In the genomic region with DNA sequence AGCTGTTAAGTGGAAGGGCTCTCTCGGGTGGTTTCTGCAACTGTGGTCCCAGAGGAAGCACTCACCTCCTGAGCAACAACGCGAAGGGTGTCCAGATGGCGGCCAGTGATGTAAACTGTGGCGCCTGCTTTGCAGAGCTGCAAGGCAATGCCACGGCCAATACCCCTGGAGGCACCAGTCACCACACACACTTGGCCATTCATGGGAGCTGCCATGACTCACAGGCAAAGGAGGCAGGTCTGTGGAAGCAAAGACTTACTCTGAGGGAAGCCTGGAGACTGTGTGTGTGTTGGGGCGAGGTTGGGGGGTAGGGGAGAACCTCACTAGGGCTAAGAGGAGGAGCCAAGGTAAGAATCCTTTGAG, we compare ENCODE assay signal across 8 cellular contexts. TPM values are rescaled to one million over a fixed set of nuclear protein-coding genes. Genes with fewer than 3 reads are reported as not detected.
DNase-seq lines count a peak whose midpoint lies in the region; ATAC-seq, FAIRE-seq and TF ChIP-seq lines count a peak whose summit lies in the region.

No MANE protein-coding gene starts in this region.

- peak overlapping the region; percentile 76; the same call in 1 of the 2 replicates for H3K27ac ChIP-seq in BLaER1
- peak overlapping the region; percentile 42 for H3K27ac ChIP-seq in SU-DHL-6 (ENCODE audit: low read depth, low read length)
- H3K27ac ChIP-seq in fibroblast of lung (ENCODE audit: insufficient read depth, low read length): peak overlapping the region; percentile 88

- H2AFZ ChIP-seq in SU-DHL-6 (ENCODE audit: low read depth, low read length, severe bottlenecking) (no peak overlapping the region), fibroblast of lung (ENCODE audit: low read length) (peak overlapping the region; percentile 98)

- H3K27me3 ChIP-seq in BLaER1 (no peaks in the 10 kb centered on the region), SU-DHL-6 (ENCODE audit: low read length) (no peaks in the 10 kb centered on the region), fibroblast of lung (ENCODE audit: control insufficient read depth, insufficient read depth, low read length) (no peaks in the 10 kb centered on the region)

- H3K9me3 ChIP-seq in BLaER1 (no peaks in the 10 kb centered on the region), SU-DHL-6 (ENCODE audit: insufficient read depth, low read length) (no peaks in the 10 kb centered on the region), fibroblast of lung (ENCODE audit: control insufficient read depth, insufficient read depth, low read depth, low read length) (no peaks in the 10 kb centered on the region)

- ATAC-seq in omental fat pad (ENCODE audit: low FRiP score) (peak; percentile 14), GM21723 (IDR thresholded peaks at IDR 0.05; ENCODE audit: unreplicated experiment) (no peak), HG02938 (IDR thresholded peaks at IDR 0.05; ENCODE audit: unreplicated experiment) (no peak)

- H3K4me1 ChIP-seq in BLaER1: peaks cover 53% of the 10 kb centered on the region
- peaks cover 10% of the 10 kb centered on the region for H3K4me1 ChIP-seq in fibroblast of lung (ENCODE audit: control insufficient read depth, extremely low read depth, insufficient read depth, low read length)

- H3K4me2 ChIP-seq in BLaER1 (peak overlapping the region; percentile 99), SU-DHL-6 (ENCODE audit: low read depth, low read length, poor library complexity, severe bottlenecking) (peak overlapping the region; percentile 84), fibroblast of lung (ENCODE audit: extremely low read depth, insufficient read depth, low read length) (peak overlapping the region; percentile 98)

- H3K9me2 ChIP-seq in SU-DHL-6 (replicated peaks; ENCODE audit: insufficient read depth, low read length): no peaks in the 10 kb centered on the region

- H4K20me1 ChIP-seq in BLaER1: peaks cover 25% of the 10 kb centered on the region
- H4K20me1 ChIP-seq in SU-DHL-6 (ENCODE audit: low read depth, low read length): no peaks in the 10 kb centered on the region
- H4K20me1 ChIP-seq in fibroblast of lung (ENCODE audit: control insufficient read depth, extremely low read depth, insufficient read depth, low read length): no peaks in the 10 kb centered on the region

- H3K36me3 ChIP-seq in BLaER1: peaks cover 44% of the 10 kb centered on the region
- peaks cover 2% of the 10 kb centered on the region; the same call in 1 of the 2 replicates for H3K36me3 ChIP-seq in SU-DHL-6 (ENCODE audit: low read length)
- peaks cover 20% of the 10 kb centered on the region for H3K36me3 ChIP-seq in fibroblast of lung (ENCODE audit: control insufficient read depth, insufficient read depth, low read length)

- FAIRE-seq in H54 (lab: Jason Lieb, UNC): no peak

- H3K9ac ChIP-seq in BLaER1 (peak overlapping the region; percentile 88), SU-DHL-6 (ENCODE audit: low read length) (peak overlapping the region; percentile 89), fibroblast of lung (ENCODE audit: insufficient read depth, low read length) (no peak overlapping the region)

- TF ChIP-seq CTCF in SU-DHL-6 (IDR thresholded peaks at IDR 0.05; ENCODE audit: insufficient read depth, low read length, poor library complexity, severe bottlenecking) (no peak), fibroblast of lung (conservative IDR thresholded peaks at IDR 0.05 in 1 of 2, IDR thresholded peaks at IDR 0.05 in 1 of 2; ENCODE audit: low read depth in 1 of 2, low read length in 2 of 2) (no peak), omental fat pad (IDR thresholded peaks at IDR 0.05) (no peak)

- H3K4me3 ChIP-seq in BLaER1 (peak overlapping the region; percentile 87), SU-DHL-6 (ENCODE audit: insufficient read depth, low read length, poor library complexity, severe bottlenecking) (peak overlapping the region; percentile 88), fibroblast of lung (replicated peaks in 1 of 4; ENCODE audit: control extremely low read depth in 1 of 4, insufficient read depth in 1 of 4, low read depth in 3 of 4, low read length in 4 of 4) (peak overlapping the region; percentile 95 to 99 (median 96))

- H3K79me2 ChIP-seq in SU-DHL-6 (ENCODE audit: insufficient read depth, low read length) (peaks cover 19% of the 10 kb centered on the region), fibroblast of lung (ENCODE audit: control insufficient read depth, insufficient read depth, low read length) (peaks cover 11% of the 10 kb centered on the region)

- no peak for TF ChIP-seq POLR2A in H54 (IDR thresholded peaks at IDR 0.05; ENCODE audit: low read depth, low read length)

- DNase-seq in H54 (ENCODE audit: insufficient read length, low spot score) (peak; percentile 79), fibroblast of lung (ENCODE audit: low read depth in 2 of 2) (peak; percentile 20 to 82), omental fat pad (ENCODE audit: low spot score) (no peak), NCI-H345 (lab: John Stamatoyannopoulos, UW) (no peak)

- H3F3A ChIP-seq in SU-DHL-6 (ENCODE audit: insufficient read depth): peaks cover 14% of the 10 kb centered on the region

RNA-seq across cellular contexts. Expression of a gene that starts 0.7 kb away (rescaled TPM):
- 6.9 and 10.7 TPM in 2 replicates for total RNA-seq in fibroblast of lung
- polyA plus RNA-seq in fibroblast of lung: 21.0 and 24.5 TPM in 2 replicates
- polyA plus RNA-seq in fibroblast of lung (2012): 18.4 and 25.8 TPM in 2 replicates
- polyA minus RNA-seq in fibroblast of lung (ENCODE audit: low replicate concordance): 51.8 and 65.5 TPM in 2 replicates
- 10 to 100 TPM; 14.3 to 42.5 (median 23.7) TPM for total RNA-seq in omental fat pad

RNA-seq across cellular contexts. Expression of a gene that starts 0.8 kb away (rescaled TPM):
- total RNA-seq in fibroblast of lung (16.2 and 16.7 TPM in 2 replicates), omental fat pad (10 to 100 TPM; 13.9 to 22.2 (median 17.8) TPM)
- 8.0 and 13.5 TPM in 2 replicates for polyA plus RNA-seq in fibroblast of lung
- polyA plus RNA-seq in fibroblast of lung (2012): 12.3 and 17.9 TPM in 2 replicates
- polyA minus RNA-seq in fibroblast of lung (ENCODE audit: low replicate concordance): 38.0 and 69.5 TPM in 2 replicates

RNA-seq across cellular contexts. Expression of a gene that starts 8.9 kb away (rescaled TPM):
- total RNA-seq in fibroblast of lung (0.33 and 0.51 TPM in 2 replicates), omental fat pad (10 to 100 TPM in 3 of 4 donors, 1 to 10 TPM in 1; 9.1 to 23.8 (median 14.3) TPM)
- 0.35 and 0.42 TPM in 2 replicates for polyA plus RNA-seq in fibroblast of lung
- polyA plus RNA-seq in fibroblast of lung (2012): 0.31 and 0.58 TPM in 2 replicates
- polyA minus RNA-seq in fibroblast of lung (ENCODE audit: low replicate concordance): not detected in 2 replicates

RNA-seq across cellular contexts. Expression of a gene that starts 11.1 kb away (rescaled TPM):
- total RNA-seq in fibroblast of lung (1.3 and 1.8 TPM in 2 replicates), omental fat pad (1 to 10 TPM; 4.7 to 9.0 (median 7.9) TPM)
- polyA plus RNA-seq in fibroblast of lung: 0.23 and 0.28 TPM in 2 replicates
- 0.23 and 0.31 TPM in 2 replicates for polyA plus RNA-seq in fibroblast of lung (2012)
- 0.82 and 2.8 TPM in 2 replicates for polyA minus RNA-seq in fibroblast of lung (ENCODE audit: low replicate concordance)

RNA-seq across cellular contexts. Expression of a gene that starts 12.4 kb away (rescaled TPM):
- 0.66 and 1.0 TPM in 2 replicates for total RNA-seq in fibroblast of lung
- polyA plus RNA-seq in fibroblast of lung: 0.49 and 0.62 TPM in 2 replicates
- 0.40 and 1.1 TPM in 2 replicates for polyA plus RNA-seq in fibroblast of lung (2012)
- 0.39 and 1.2 TPM in 2 replicates for polyA minus RNA-seq in fibroblast of lung (ENCODE audit: low replicate concordance)
- 10 to 100 TPM in 3 of 4 donors, 1 to 10 TPM in 1; 5.0 to 16.7 (median 12.6) TPM for total RNA-seq in omental fat pad

Comparison
In these comparisons a context has a peak if more than half of its experiments do, and no peak if none do; other contexts are left out.
1. DNase-seq: peak in H54 (single experiment) and fibroblast of lung (2 of 2); none in omental fat pad (single experiment) and NCI-H345 (single experiment).
2. Peak in every context shown above with its lines, with median percentiles within 50 percentile points of each other: H3K27ac ChIP-seq, H3K4me2 ChIP-seq and H3K4me3 ChIP-seq.